In genomic region chr1:30418426-30419245, GRCh38 we compare ENCODE assay signal across 15 cellular contexts.
"Had no signal": no experiment of that assay in that cellular context is flagged by ENCODE, and none has a peak within 500 bp of the region (broad histone marks: within the 10 kb centered on the region; RNA-seq: fewer than 3 reads in every experiment).

No MANE protein-coding gene starts in this region.

- H3K4me1 ChIP-seq: gastroesophageal sphincter, lower lobe of right lung, sigmoid colon had no signal

- H3K9me3 ChIP-seq: gastroesophageal sphincter, lower lobe of right lung, sigmoid colon had no signal

- H3K4me3 ChIP-seq: coronary artery, gastroesophageal sphincter, lower lobe of right lung, sigmoid colon had no signal

- H3K36me3 Mint-ChIP-seq: naive thymus-derived CD8-positive, alpha-beta T cell had no signal

- H3K36me3 ChIP-seq: gastroesophageal sphincter, lower lobe of right lung, sigmoid colon had no signal

- DNase-seq: activated B cell treated with CpG ODN at 0.5 μM for 24 hours; activated CD4-positive, alpha-beta T cell treated with anti-CD3 and anti-CD28 coated beads, Interleukin-2, amount 10 ng/mL, durations not matched to agents 7 days and 5 days; activated naive CD4-positive, alpha-beta T cell treated with anti-CD3 and anti-CD28 coated beads for 36 hours; central memory CD4-positive, alpha-beta T cell; effector CD8-positive, alpha-beta T cell; lower lobe of right lung; naive thymus-derived CD8-positive, alpha-beta T cell; nucleus accumbens; stimulated activated CD4-positive, alpha-beta T cell treated with anti-CD3 and anti-CD28 coated beads, Interleukin-12 subunit alpha, Interleukin-12 subunit beta, amount 100 ng/mL, for 4 hours; stimulated activated naive CD4-positive, alpha-beta T cell treated with Interleukin-2 at 50 U/mL for 16 hours; T-helper 17 cell had no signal

- H3K4me3 Mint-ChIP-seq: activated B cell treated with CpG ODN at 0.5 μM for 24 hours; activated CD4-positive, alpha-beta T cell treated with anti-CD3 and anti-CD28 coated beads, Interleukin-2, amount 10 ng/mL, durations not matched to agents 7 days and 5 days; activated naive CD4-positive, alpha-beta T cell treated with anti-CD3 and anti-CD28 coated beads for 36 hours; activated T-helper 1 cell treated with anti-CD3 and anti-CD28 coated beads, Interleukin-12 subunit alpha, Interleukin-12 subunit beta, Interleukin-2, Interleukin-4 antibody, amounts not matched to agents 30 ng/mL and 10 ng/mL and 1 ng/mL, durations not matched to agents 14 hours and 24 hours and 36 hours; naive thymus-derived CD8-positive, alpha-beta T cell; T-helper 17 cell had no signal

- H3K27ac Mint-ChIP-seq: activated B cell treated with CpG ODN at 0.5 μM for 24 hours; activated CD4-positive, alpha-beta T cell treated with anti-CD3 and anti-CD28 coated beads, Interleukin-2, amount 10 ng/mL, durations not matched to agents 7 days and 5 days; activated naive CD4-positive, alpha-beta T cell treated with anti-CD3 and anti-CD28 coated beads for 36 hours; activated T-helper 1 cell treated with anti-CD3 and anti-CD28 coated beads, Interleukin-12 subunit alpha, Interleukin-12 subunit beta, Interleukin-2, Interleukin-4 antibody, amounts not matched to agents 30 ng/mL and 10 ng/mL and 1 ng/mL, durations not matched to agents 14 hours and 24 hours and 36 hours; naive thymus-derived CD8-positive, alpha-beta T cell; T-helper 17 cell had no signal

- H3K27ac ChIP-seq: coronary artery, gastroesophageal sphincter, lower lobe of right lung, sigmoid colon had no signal

- H3K9me3 Mint-ChIP-seq: activated CD4-positive, alpha-beta T cell treated with anti-CD3 and anti-CD28 coated beads, Interleukin-2, amount 10 ng/mL, durations not matched to agents 7 days and 5 days; activated naive CD4-positive, alpha-beta T cell treated with anti-CD3 and anti-CD28 coated beads for 36 hours; activated T-helper 1 cell treated with anti-CD3 and anti-CD28 coated beads, Interleukin-12 subunit alpha, Interleukin-12 subunit beta, Interleukin-2, Interleukin-4 antibody, amounts not matched to agents 30 ng/mL and 10 ng/mL and 1 ng/mL, durations not matched to agents 14 hours and 24 hours and 36 hours had no signal

- ATAC-seq: gastroesophageal sphincter; lower lobe of right lung; naive thymus-derived CD8-positive, alpha-beta T cell; T-helper 17 cell had no signal

- H3K27me3 Mint-ChIP-seq: activated CD4-positive, alpha-beta T cell treated with anti-CD3 and anti-CD28 coated beads, Interleukin-2, amount 10 ng/mL, durations not matched to agents 7 days and 5 days had no signal

- H3K4me1 Mint-ChIP-seq: activated B cell treated with CpG ODN at 0.5 μM for 24 hours; activated CD4-positive, alpha-beta T cell treated with anti-CD3 and anti-CD28 coated beads, Interleukin-2, amount 10 ng/mL, durations not matched to agents 7 days and 5 days; naive thymus-derived CD8-positive, alpha-beta T cell; T-helper 17 cell had no signal
